Comparison of ENCODE assay signal across 17 cellular contexts in genomic region chr9:117021881-117022280, GRCh38.
"Had no signal": no experiment of that assay in that cellular context is flagged by ENCODE, and none has a peak within 500 bp of the region (broad histone marks: within the 10 kb centered on the region; RNA-seq: fewer than 3 reads in every experiment).

No MANE protein-coding gene starts in this region.

- H3K4me3 Mint-ChIP-seq: activated CD4-positive, alpha-beta T cell treated with anti-CD3 and anti-CD28 coated beads, Interleukin-2, amount 10 ng/mL, durations not matched to agents 7 days and 5 days; activated naive CD8-positive, alpha-beta T cell; activated T-cell treated with anti-CD3 and anti-CD28 coated beads, Interleukin-2, amount 50 U/mL, for 72 hours; naive B cell; T-helper 17 cell had no signal

- H3K4me1 ChIP-seq: heart left ventricle, pancreas, upper lobe of right lung had no signal

- H3K4me3 ChIP-seq: heart left ventricle, pancreas, thoracic aorta, upper lobe of right lung had no signal

- H3K36me3 Mint-ChIP-seq: activated naive CD8-positive, alpha-beta T cell; naive B cell had no signal

- H3K27ac ChIP-seq: brain microvascular endothelial cell, heart left ventricle, pancreas, thoracic aorta, upper lobe of right lung had no signal

- H3K4me1 Mint-ChIP-seq: activated CD4-positive, alpha-beta T cell treated with anti-CD3 and anti-CD28 coated beads, Interleukin-2, amount 10 ng/mL, durations not matched to agents 7 days and 5 days; naive B cell; T-helper 17 cell had no signal

- H3K27me3 ChIP-seq: brain microvascular endothelial cell, pancreas, upper lobe of right lung had no signal

- ATAC-seq: activated T-cell treated with anti-CD3 and anti-CD28 coated beads, Interleukin-2, amount 50 U/mL, for 72 hours; heart left ventricle; left lobe of liver; T-helper 17 cell; upper lobe of right lung had no signal

- H3K27ac Mint-ChIP-seq: activated CD4-positive, alpha-beta T cell treated with anti-CD3 and anti-CD28 coated beads, Interleukin-2, amount 10 ng/mL, durations not matched to agents 7 days and 5 days; activated naive CD8-positive, alpha-beta T cell; activated T-cell treated with anti-CD3 and anti-CD28 coated beads, Interleukin-2, amount 50 U/mL, for 72 hours; naive B cell; T-helper 17 cell had no signal

- H3K27me3 Mint-ChIP-seq: activated CD4-positive, alpha-beta T cell treated with anti-CD3 and anti-CD28 coated beads, Interleukin-2, amount 10 ng/mL, durations not matched to agents 7 days and 5 days; naive B cell; T-helper 17 cell had no signal

- DNase-seq: activated CD4-positive, alpha-beta T cell treated with anti-CD3 and anti-CD28 coated beads, Interleukin-2, amount 10 ng/mL, durations not matched to agents 7 days and 5 days; activated CD8-positive, alpha-beta memory T cell treated with anti-CD3 and anti-CD28 coated beads, Interleukin-2, amount 50 U/mL, for 48 hours; activated gamma-delta T cell treated with Interleukin-2 at 50 U/mL for 16 hours; activated T-cell treated with anti-CD3 and anti-CD28 coated beads, Interleukin-2, amount 50 U/mL, for 72 hours; amygdala; brain microvascular endothelial cell; cerebellar nuclear complex; effector CD8-positive, alpha-beta T cell; heart left ventricle; naive B cell; pancreas; stimulated activated CD4-positive, alpha-beta T cell treated with anti-CD3 and anti-CD28 coated beads, Interleukin-1b, Interleukin-23, amount 100 ng/mL, for 48 hours; T-helper 17 cell; upper lobe of right lung had no signal

- H3K36me3 ChIP-seq: brain microvascular endothelial cell, heart left ventricle, pancreas, thoracic aorta, upper lobe of right lung had no signal

- H3K9me3 ChIP-seq: heart left ventricle, pancreas, thoracic aorta, upper lobe of right lung had no signal
